In the genomic region with DNA sequence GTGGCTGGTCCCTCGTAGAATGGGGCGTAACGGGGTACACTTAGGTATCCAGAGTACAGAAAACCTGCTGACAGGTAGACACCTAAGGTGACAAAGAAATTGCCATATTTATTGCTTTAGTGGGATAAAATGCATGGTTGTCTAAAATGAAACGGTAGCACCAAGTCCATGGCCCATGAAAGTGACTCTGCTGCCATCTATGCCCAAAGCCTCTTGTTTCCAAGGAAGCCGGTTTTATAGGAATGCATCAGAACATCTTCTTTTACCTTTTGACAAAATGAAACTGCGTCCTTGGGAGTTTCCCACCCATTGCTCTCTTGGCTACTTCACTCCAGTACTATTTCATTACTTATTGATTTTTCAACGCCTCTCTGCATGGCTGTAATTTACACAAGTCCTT, we compare ENCODE assay signal across 11 cellular contexts.
"Had no signal": no experiment of that assay in that cellular context is flagged by ENCODE, and none has a peak within 500 bp of the region (broad histone marks: within the 10 kb centered on the region; RNA-seq: fewer than 3 reads in every experiment).

No MANE protein-coding gene starts in this region.

- H3K4me1 ChIP-seq: heart right ventricle, left ventricle myocardium inferior had no signal

- DNase-seq: activated CD8-positive, alpha-beta memory T cell treated with anti-CD3 and anti-CD28 coated beads, Interleukin-2, amount 50 U/mL, for 4 hours; activated CD8-positive, alpha-beta T cell treated with anti-CD3 and anti-CD28 coated beads for 36 hours; activated naive CD4-positive, alpha-beta T cell; activated T-cell treated with anti-CD3 and anti-CD28 coated beads, Interleukin-2, amount 50 U/mL, for 72 hours; heart right ventricle; left ventricle myocardium inferior; mesenchymal stem cell; nephron progenitor cell; ovary; stimulated activated CD4-positive, alpha-beta T cell treated with anti-CD3 and anti-CD28 coated beads, Interleukin-4, amount 100 ng/mL, for 24 hours; T-helper 9 cell had no signal

- ATAC-seq: activated CD8-positive, alpha-beta T cell treated with anti-CD3 and anti-CD28 coated beads for 36 hours; activated T-cell treated with anti-CD3 and anti-CD28 coated beads, Interleukin-2, amount 50 U/mL, for 72 hours; heart right ventricle had no signal

- H3K9me3 ChIP-seq: heart right ventricle, left ventricle myocardium inferior, ovary had no signal

- H3K27ac ChIP-seq: heart right ventricle, left ventricle myocardium inferior, ovary had no signal

- H3K9me3 Mint-ChIP-seq: activated CD8-positive, alpha-beta T cell treated with anti-CD3 and anti-CD28 coated beads for 36 hours had no signal

- H3K27ac Mint-ChIP-seq: activated CD8-positive, alpha-beta T cell treated with anti-CD3 and anti-CD28 coated beads for 36 hours; activated T-cell treated with anti-CD3 and anti-CD28 coated beads, Interleukin-2, amount 50 U/mL, for 72 hours; nephron progenitor cell had no signal

- H3K27me3 Mint-ChIP-seq: activated CD8-positive, alpha-beta T cell treated with anti-CD3 and anti-CD28 coated beads for 36 hours had no signal

- H3K36me3 ChIP-seq: heart right ventricle, left ventricle myocardium inferior, ovary had no signal

- H3K4me3 Mint-ChIP-seq: activated CD8-positive, alpha-beta T cell treated with anti-CD3 and anti-CD28 coated beads for 36 hours; activated T-cell treated with anti-CD3 and anti-CD28 coated beads, Interleukin-2, amount 50 U/mL, for 72 hours; nephron progenitor cell had no signal

- H3K4me3 ChIP-seq: heart right ventricle, left ventricle myocardium inferior, ovary had no signal

- H3K27me3 ChIP-seq: heart right ventricle, ovary had no signal
